ENCODE assay signal across 1 cellular context in the genomic region with DNA sequence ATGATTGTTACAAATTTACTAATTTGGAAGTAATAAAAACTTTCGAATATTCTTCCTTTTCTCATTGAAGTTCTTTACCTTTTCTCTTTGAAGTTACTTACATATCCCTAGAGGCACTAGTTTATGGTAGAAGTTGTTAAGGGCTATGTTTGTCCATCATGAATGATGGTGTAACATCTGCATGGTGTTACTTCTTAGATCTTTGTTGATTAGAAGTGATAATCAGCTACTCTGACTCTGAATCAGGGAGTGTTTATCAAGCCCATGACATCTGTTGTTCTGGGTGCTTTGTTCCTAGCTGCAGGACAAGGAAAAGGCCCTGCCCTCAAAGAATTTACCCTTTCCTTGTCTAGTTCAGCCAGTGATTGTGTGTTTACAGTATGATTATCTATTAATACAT.
TF ChIP-seq lines count a peak whose summit lies in the region.

No MANE protein-coding gene starts in this region.

TF ChIP-seq in endothelial cell of umbilical vein, 7 proteins besides CTCF, POLR2A, EP300 and RAD21:
- no peak for TF ChIP-seq EZH2 (IDR thresholded peaks at IDR 0.05; ENCODE audit: borderline replicate concordance, low read depth, low read length, severe bottlenecking)
- TF ChIP-seq JUN (IDR thresholded peaks at IDR 0.05; ENCODE audit: borderline replicate concordance, insufficient read depth, insufficient read length, low read depth): no peak
- TF ChIP-seq FOS (IDR thresholded peaks at IDR 0.05; ENCODE audit: borderline replicate concordance, insufficient read depth, low read length): no peak
- TF ChIP-seq, protein P1, sequence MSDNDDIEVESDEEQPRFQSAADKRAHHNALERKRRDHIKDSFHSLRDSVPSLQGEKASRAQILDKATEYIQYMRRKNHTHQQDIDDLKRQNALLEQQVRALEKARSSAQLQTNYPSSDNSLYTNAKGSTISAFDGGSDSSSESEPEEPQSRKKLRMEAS (IDR thresholded peaks at IDR 0.05; ENCODE audit: insufficient read depth, insufficient read length): no peak
- TF ChIP-seq MYC (IDR thresholded peaks at IDR 0.05; ENCODE audit: low read depth, low read length): no peak
- no peak for TF ChIP-seq GATA2 (IDR thresholded peaks at IDR 0.05; ENCODE audit: insufficient read depth, insufficient read length, low read depth, low read length)
- no peak for TF ChIP-seq POLR2AphosphoS5 (IDR thresholded peaks at IDR 0.05; ENCODE audit: insufficient read depth, low read depth, low read length)
